10 cellular contexts compared by ENCODE assay signal in the genomic region with DNA sequence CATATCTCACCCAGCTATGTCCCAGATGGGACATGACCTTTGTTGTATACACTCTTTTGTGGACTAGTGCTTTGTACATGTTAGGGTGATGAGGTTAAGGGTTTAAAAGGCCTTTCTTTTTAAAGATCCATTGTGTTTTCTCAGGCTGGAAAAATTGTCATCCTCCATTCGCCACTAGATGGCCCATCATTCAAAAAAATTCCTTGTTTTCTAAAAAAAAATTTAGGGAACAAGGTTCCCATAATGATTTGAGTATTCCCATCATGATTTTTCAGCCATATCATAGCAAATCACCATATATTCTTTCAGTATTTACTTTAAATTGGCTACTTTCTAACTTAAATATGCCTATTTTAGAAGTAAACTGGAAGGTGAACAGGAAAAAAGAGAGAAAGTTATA.
DNase-seq lines count a peak whose midpoint lies in the region; ATAC-seq and TF ChIP-seq lines count a peak whose summit lies in the region.
"Had no signal": no experiment of that assay in that cellular context is flagged by ENCODE, and none has a peak within 500 bp of the region (broad histone marks: within the 10 kb centered on the region; RNA-seq: fewer than 3 reads in every experiment).

No MANE protein-coding gene starts in this region.

- intact Hi-C loops in ascending aorta (cut with DNase I) = loop anchor here (2.0 to 10.0 kb wide), 2 partner anchors 236 to 494 kb away; no protein-coding TSS in a partner anchor

- ATAC-seq in HG02840 (IDR thresholded peaks at IDR 0.05; ENCODE audit: low FRiP score, unreplicated experiment) (no peak), HG03196 (IDR thresholded peaks at IDR 0.05; ENCODE audit: unreplicated experiment) (no peak)
- no peak for ATAC-seq in activated naive CD4-positive, alpha-beta T cell treated with anti-CD3 and anti-CD28 coated beads, Interleukin-2, amount 50 U/mL, for 72 hours

- H3K27me3 ChIP-seq in H7 (ENCODE audit: control insufficient read depth, insufficient read depth, low read length) (no peaks in the 10 kb centered on the region), ascending aorta (no peaks in the 10 kb centered on the region), kidney epithelial cell (ENCODE audit: control insufficient read depth, insufficient read depth, low read length) (peaks cover under 1% of the 10 kb centered on the region)

- TF ChIP-seq CTCF in ascending aorta (IDR thresholded peaks at IDR 0.05) (peak in 2 of 3 experiments; percentile 35 to 48), kidney epithelial cell (IDR thresholded peaks at IDR 0.05; ENCODE audit: insufficient read depth, low read length, poor library complexity, severe bottlenecking) (peak; percentile 41)

- no peak overlapping the region for H3K27ac ChIP-seq in ascending aorta

- H3K36me3 ChIP-seq in H7 (replicated peaks; ENCODE audit: control insufficient read depth, insufficient read depth, low read length) (no peaks in the 10 kb centered on the region), ascending aorta (no peaks in the 10 kb centered on the region), kidney epithelial cell (ENCODE audit: control insufficient read depth, insufficient read depth, low read length) (no peaks in the 10 kb centered on the region)

- no peaks in the 10 kb centered on the region for H3K4me1 ChIP-seq in ascending aorta

- H3K9me3 Mint-ChIP-seq in activated naive CD4-positive, alpha-beta T cell treated with anti-CD3 and anti-CD28 coated beads, Interleukin-2, amount 50 U/mL, for 72 hours = no peaks in the 10 kb centered on the region
- H3K9me3 Mint-ChIP-seq: activated naive CD4-positive, alpha-beta T cell treated with anti-CD3 and anti-CD28 coated beads for 36 hours had no signal

- peak; percentile 26 for DNase-seq in AG08395 (ENCODE audit: low spot score)
- DNase-seq in H7 = peak; percentile 37
- DNase-seq in ascending aorta (ENCODE audit: low spot score in 2 of 2) = no peak
- no peak for DNase-seq in kidney epithelial cell (ENCODE audit: low read depth)
- no peak for DNase-seq in activated naive CD4-positive, alpha-beta T cell treated with anti-CD3 and anti-CD28 coated beads, Interleukin-2, amount 50 U/mL, for 72 hours (ENCODE audit: low spot score in 2 of 2)
- DNase-seq in kidney tubule cell (ENCODE audit: low spot score) = no peak
- DNase-seq: activated naive CD4-positive, alpha-beta T cell treated with anti-CD3 and anti-CD28 coated beads for 36 hours; T-helper 1 cell had no signal

- no peaks in the 10 kb centered on the region for H3K9me3 ChIP-seq in ascending aorta

- H3K4me3 ChIP-seq in H7 (ENCODE audit: insufficient read depth, low read depth, low read length) (no peak overlapping the region), ascending aorta (no peak overlapping the region), kidney epithelial cell (ENCODE audit: low read depth, low read length) (no peak overlapping the region)

- H3K36me3 Mint-ChIP-seq in activated naive CD4-positive, alpha-beta T cell treated with anti-CD3 and anti-CD28 coated beads, Interleukin-2, amount 50 U/mL, for 72 hours = no peaks in the 10 kb centered on the region

- H3K27ac Mint-ChIP-seq in activated naive CD4-positive, alpha-beta T cell treated with anti-CD3 and anti-CD28 coated beads, Interleukin-2, amount 50 U/mL, for 72 hours = no peak overlapping the region
- H3K27ac Mint-ChIP-seq: activated naive CD4-positive, alpha-beta T cell treated with anti-CD3 and anti-CD28 coated beads for 36 hours had no signal

Comparison
In these comparisons a context has a peak if more than half of its experiments do, and no peak if none do; other contexts are left out.
1. DNase-seq: peak in AG08395 (single experiment) and H7 (single experiment); none in ascending aorta (0 of 2), kidney epithelial cell (single experiment), activated naive CD4-positive, alpha-beta T cell treated with anti-CD3 and anti-CD28 coated beads, Interleukin-2, amount 50 U/mL, for 72 hours (0 of 2) and kidney tubule cell (single experiment).